Comparison of ENCODE assay signal across 12 cellular contexts in the genomic region with DNA sequence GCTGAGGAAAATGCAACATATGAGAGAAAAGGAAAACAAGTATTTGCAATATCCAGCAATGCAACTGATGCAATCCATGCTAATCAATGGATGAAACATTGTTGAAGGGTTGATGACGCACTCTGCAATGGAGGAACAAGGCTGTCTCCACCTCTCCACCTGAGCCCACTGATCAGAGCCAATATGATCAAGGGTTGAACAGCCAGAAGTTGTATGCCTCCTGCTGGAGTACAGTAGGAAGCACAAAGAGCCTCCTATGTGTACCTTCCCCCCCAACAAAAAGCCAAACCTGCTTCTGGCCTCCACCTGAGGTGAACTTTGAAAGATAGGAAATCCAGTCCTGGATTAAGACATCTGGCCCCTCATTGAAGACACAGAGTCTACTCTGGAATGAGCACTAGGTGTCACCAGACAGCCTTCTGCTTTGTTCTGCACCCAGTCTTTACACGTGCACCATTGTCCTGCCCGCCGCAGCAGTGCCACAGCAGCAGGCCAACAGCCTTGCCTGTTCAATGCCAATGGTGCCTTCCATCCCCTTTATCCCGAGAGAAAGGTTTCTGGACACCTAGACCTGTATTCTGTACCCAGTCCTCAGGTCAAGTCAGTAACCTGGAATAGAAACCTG. TPM values are rescaled to one million over a fixed set of nuclear protein-coding genes. Genes with fewer than 3 reads are reported as not detected.
"Had no signal": no experiment of that assay in that cellular context is flagged by ENCODE, and none has a peak within 500 bp of the region (broad histone marks: within the 10 kb centered on the region; RNA-seq: fewer than 3 reads in every experiment).

No MANE protein-coding gene starts in this region.

RNA-seq across cellular contexts. Expression of gene MAGEA11, which starts 55.5 kb away (rescaled TPM):
- total RNA-seq: activated CD4-positive, alpha-beta T cell treated with anti-CD3 and anti-CD28 coated beads, Interleukin-2, amount 10 ng/mL, durations not matched to agents 7 days and 5 days; activated T-cell treated with anti-CD3 and anti-CD28 coated beads, Interleukin-2, amount 50 U/mL, for 4 hours; aorta; breast epithelium; gastroesophageal sphincter; heart right ventricle; lower lobe of right lung; spleen; subcutaneous adipose tissue; T-helper 1 cell treated with Interleukin-12 subunit alpha and Interleukin-12 subunit beta and Interleukin-4 antibody, amounts not matched to agents 30 ng/mL and 1 ng/mL, for 36 hours; thyroid gland; urinary bladder had no signal
- polyA plus RNA-seq: aorta, heart right ventricle, urinary bladder had no signal
